ENCODE assay signal across 10 cellular contexts in the genomic region with DNA sequence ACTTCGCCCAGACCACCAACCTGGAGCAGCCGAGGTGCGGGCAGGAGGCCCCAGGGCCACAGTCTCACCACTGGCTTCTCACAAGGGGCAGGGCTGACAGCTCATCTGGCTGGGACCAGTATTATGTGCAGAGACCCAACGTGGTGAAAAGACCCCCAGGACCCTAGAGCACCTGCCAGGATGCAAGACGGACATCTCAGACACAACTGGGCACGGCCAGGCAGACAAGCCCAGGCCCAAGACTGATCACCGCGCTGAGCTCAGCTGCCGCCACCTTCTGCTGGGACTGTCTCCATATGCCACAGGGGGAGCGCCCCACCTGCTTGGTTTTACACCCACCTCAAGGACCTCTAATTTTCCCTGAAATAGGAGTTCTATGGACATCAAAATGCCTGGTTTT.
"Had no signal": no experiment of that assay in that cellular context is flagged by ENCODE, and none has a peak within 500 bp of the region (broad histone marks: within the 10 kb centered on the region; RNA-seq: fewer than 3 reads in every experiment).

No MANE protein-coding gene starts in this region.

- H3K4me3 Mint-ChIP-seq: activated CD4-positive, alpha-beta memory T cell treated with anti-CD3 and anti-CD28 coated beads, Interleukin-2, amount 10 ng/mL, durations not matched to agents 7 days and 5 days; activated CD4-positive, alpha-beta T cell treated with anti-CD3 and anti-CD28 coated beads for 36 hours; activated T-helper 1 cell treated with anti-CD3 and anti-CD28 coated beads, Interleukin-12 subunit alpha, Interleukin-12 subunit beta, Interleukin-2, Interleukin-4 antibody, amounts not matched to agents 30 ng/mL and 10 ng/mL and 1 ng/mL, durations not matched to agents 14 hours and 24 hours and 36 hours; T-helper 2 cell treated with Interferon-gamma antibody and Interleukin-4, amounts not matched to agents 5 μg/mL and 100 μg/mL, for 36 hours had no signal

- H3K9me3 Mint-ChIP-seq: activated CD4-positive, alpha-beta memory T cell treated with anti-CD3 and anti-CD28 coated beads, Interleukin-2, amount 10 ng/mL, durations not matched to agents 7 days and 5 days; activated T-helper 1 cell treated with anti-CD3 and anti-CD28 coated beads, Interleukin-12 subunit alpha, Interleukin-12 subunit beta, Interleukin-2, Interleukin-4 antibody, amounts not matched to agents 30 ng/mL and 10 ng/mL and 1 ng/mL, durations not matched to agents 14 hours and 24 hours and 36 hours; T-helper 2 cell treated with Interferon-gamma antibody and Interleukin-4, amounts not matched to agents 5 μg/mL and 100 μg/mL, for 36 hours had no signal

- H3K27me3 Mint-ChIP-seq: activated CD4-positive, alpha-beta memory T cell treated with anti-CD3 and anti-CD28 coated beads, Interleukin-2, amount 10 ng/mL, durations not matched to agents 7 days and 5 days; activated CD4-positive, alpha-beta T cell treated with anti-CD3 and anti-CD28 coated beads for 36 hours had no signal

- ATAC-seq: activated CD4-positive, alpha-beta T cell treated with anti-CD3 and anti-CD28 coated beads for 36 hours; left colon had no signal

- H3K9me3 ChIP-seq: adrenal gland had no signal

- H3K4me3 ChIP-seq: adrenal gland, skin epidermis had no signal

- DNase-seq: activated CD4-positive, alpha-beta memory T cell treated with anti-CD3 and anti-CD28 coated beads, Interleukin-2, amount 10 ng/mL, durations not matched to agents 7 days and 5 days; activated CD4-positive, alpha-beta T cell treated with anti-CD3 and anti-CD28 coated beads for 36 hours; activated naive CD4-positive, alpha-beta T cell treated with Interleukin-2 at 50 U/mL for 16 hours; central memory CD4-positive, alpha-beta T cell; dermis blood vessel endothelial cell had no signal

- H3K27me3 ChIP-seq: adrenal gland had no signal

- H3K36me3 ChIP-seq: adrenal gland had no signal

- H3K27ac Mint-ChIP-seq: activated CD4-positive, alpha-beta memory T cell treated with anti-CD3 and anti-CD28 coated beads, Interleukin-2, amount 10 ng/mL, durations not matched to agents 7 days and 5 days; activated CD4-positive, alpha-beta T cell treated with anti-CD3 and anti-CD28 coated beads for 36 hours; activated T-helper 1 cell treated with anti-CD3 and anti-CD28 coated beads, Interleukin-12 subunit alpha, Interleukin-12 subunit beta, Interleukin-2, Interleukin-4 antibody, amounts not matched to agents 30 ng/mL and 10 ng/mL and 1 ng/mL, durations not matched to agents 14 hours and 24 hours and 36 hours; T-helper 2 cell treated with Interferon-gamma antibody and Interleukin-4, amounts not matched to agents 5 μg/mL and 100 μg/mL, for 36 hours had no signal

- H3K27ac ChIP-seq: adrenal gland, skin epidermis had no signal
